18 cellular contexts compared by ENCODE assay signal in the genomic region with DNA sequence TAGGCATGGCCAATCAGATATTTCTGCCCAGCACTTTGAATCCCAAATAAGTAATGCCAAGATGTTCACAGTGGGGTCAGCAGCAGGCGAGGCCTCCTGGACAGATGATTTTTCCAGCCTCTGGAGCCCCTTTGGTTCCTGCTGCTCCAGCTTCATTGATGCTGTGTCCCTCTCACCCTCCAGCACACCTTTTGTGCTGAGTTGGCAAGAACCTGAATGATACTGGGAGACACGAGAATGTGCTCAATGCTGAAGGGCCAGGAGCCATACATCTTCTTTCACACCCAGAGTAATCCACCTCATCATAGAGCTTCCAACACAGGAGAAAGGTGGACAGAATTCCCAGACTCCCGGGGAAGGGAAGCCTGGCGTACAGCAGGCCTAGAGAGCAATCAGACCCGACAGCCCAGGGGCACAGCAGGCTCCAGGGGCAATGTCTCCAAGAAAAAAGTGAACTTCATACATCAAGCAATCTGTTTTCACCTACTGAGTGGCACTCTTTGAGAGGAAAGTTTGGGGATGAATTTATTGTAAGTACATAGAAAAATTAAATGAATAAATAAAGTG. TPM values are rescaled to one million over a fixed set of nuclear protein-coding genes. Genes with fewer than 3 reads are reported as not detected.
A peak's percentile ranks its signal among the peaks of the same experiment; 100 is the strongest.
DNase-seq lines count a peak whose midpoint lies in the region; ATAC-seq, FAIRE-seq and TF ChIP-seq lines count a peak whose summit lies in the region.
"Had no signal": no experiment of that assay in that cellular context is flagged by ENCODE, and none has a peak within 500 bp of the region (broad histone marks: within the 10 kb centered on the region; RNA-seq: fewer than 3 reads in every experiment).

No MANE protein-coding gene starts in this region.

- POLR2A ChIA-PET in HepG2 (lab: Yijun Ruan, JAX), result no interaction called here

- no TSS peak for BruUV-seq in HepG2 (replicated peaks; lab: Mats Ljungman, UMichigan)

- H3K9me3 Mint-ChIP-seq in neural progenitor cell, result no peaks in the 10 kb centered on the region
- H3K9me3 Mint-ChIP-seq: CD8-positive, alpha-beta T cell; HFFc6 had no signal

- CTCF ChIA-PET in HepG2 (lab: Yijun Ruan, JAX; ENCODE audit: low intra/inter-chr PET ratio, low total read pairs), result no interaction called here

- TF ChIP-seq CTCF in HepG2 (CRISPR knock-in tag; IDR thresholded peaks at IDR 0.05) (no peak), right lobe of liver (IDR thresholded peaks at IDR 0.05) (no peak), coronary artery (IDR thresholded peaks at IDR 0.05) (no peak), neural progenitor cell (IDR thresholded peaks at IDR 0.05) (no peak)

- ATAC-seq in HepG2 (no peak), right lobe of liver (no peak), HG03571 (IDR thresholded peaks at IDR 0.05; ENCODE audit: unreplicated experiment) (no peak), HG02885 (IDR thresholded peaks at IDR 0.05; ENCODE audit: poor library complexity, unreplicated experiment) (no peak)
- ATAC-seq: CD8-positive, alpha-beta T cell had no signal

- no peak for DNase-seq in HepG2 (ENCODE audit: low spot score)
- DNase-seq in right lobe of liver, result no peak
- DNase-seq in coronary artery (ENCODE audit: low spot score), result peak; percentile 56
- DNase-seq in neural progenitor cell (ENCODE audit: low spot score), result no peak
- no peak for DNase-seq in GM12892 (ENCODE audit: insufficient read length)
- DNase-seq: 8988T, Calu3, DMS79 treated with DMSO at 0.1 percent for 48 hours, GF-D8, HCEC 1CT, HFFc6, KBM-7 had no signal

- H3K9me3 ChIP-seq in HepG2 (ENCODE audit: low read length) (no peaks in the 10 kb centered on the region), right lobe of liver (no peaks in the 10 kb centered on the region), neural progenitor cell (ENCODE audit: low read depth) (no peaks in the 10 kb centered on the region)
- H3K9me3 ChIP-seq: BLaER1 treated with 17β-estradiol and CSF1 and Interleukin-3, amounts not matched to agents 10 nM and 100 nM had no signal

- H3K36me3 ChIP-seq in HepG2 (replicated peaks in 1 of 2; ENCODE audit: control insufficient read depth in 1 of 2, insufficient read depth in 2 of 2, low read length in 2 of 2), result no peaks in the 10 kb centered on the region
- no peaks in the 10 kb centered on the region for H3K36me3 ChIP-seq in right lobe of liver
- no peaks in the 10 kb centered on the region for H3K36me3 ChIP-seq in neural progenitor cell
- H3K36me3 ChIP-seq: BLaER1 treated with 17β-estradiol and CSF1 and Interleukin-3, amounts not matched to agents 10 nM and 100 nM had no signal

- no peaks in the 10 kb centered on the region for H4K20me1 ChIP-seq in HepG2 (ENCODE audit: insufficient read depth, low read length)
- H4K20me1 ChIP-seq in neural progenitor cell (ENCODE audit: low read depth), result no peaks in the 10 kb centered on the region

- no peak for TF ChIP-seq POLR2A in HepG2 (IDR thresholded peaks at IDR 0.05; ENCODE audit: insufficient read depth in 1 of 2, low read depth in 2 of 2, low read length in 2 of 2)
- TF ChIP-seq POLR2A in right lobe of liver (IDR thresholded peaks at IDR 0.05), result no peak
- no peak for TF ChIP-seq POLR2A in GM12892 (IDR thresholded peaks at IDR 0.05; ENCODE audit: low read depth, low read length)

- H3K4me1 Mint-ChIP-seq in neural progenitor cell, result peaks cover 32% of the 10 kb centered on the region

- no peak overlapping the region for H3K27ac ChIP-seq in HepG2 (ENCODE audit: extremely low read length, insufficient read depth, low read length)
- no peak overlapping the region for H3K27ac ChIP-seq in right lobe of liver
- H3K27ac ChIP-seq in coronary artery, result no peak overlapping the region
- H3K27ac ChIP-seq in neural progenitor cell, result no peak overlapping the region
- H3K27ac ChIP-seq: BLaER1 treated with 17β-estradiol and CSF1 and Interleukin-3, amounts not matched to agents 10 nM and 100 nM had no signal

- no peak overlapping the region for H3K9ac ChIP-seq in HepG2 (ENCODE audit: insufficient read depth, low read depth, low read length)
- no peak overlapping the region for H3K9ac ChIP-seq in neural progenitor cell
- H3K9ac ChIP-seq: BLaER1 treated with 17β-estradiol and CSF1 and Interleukin-3, amounts not matched to agents 10 nM and 100 nM had no signal

- TF ChIP-seq EP300 in HepG2 (IDR thresholded peaks at IDR 0.05; ENCODE audit: low read depth in 2 of 2, low read length in 2 of 2) (no peak), HepG2 (CRISPR knock-in tag; IDR thresholded peaks at IDR 0.05; ENCODE audit: borderline replicate concordance) (no peak)

- H3K27me3 Mint-ChIP-seq in neural progenitor cell (ENCODE audit: insufficient read depth, low read depth), result peaks cover 9% of the 10 kb centered on the region
- H3K27me3 Mint-ChIP-seq: B cell had no signal

- H3K4me3 ChIP-seq in HepG2 (replicated peaks in 1 of 3; ENCODE audit: insufficient read depth in 1 of 3, low read depth in 2 of 3, low read length in 3 of 3) (no peak overlapping the region), right lobe of liver (no peak overlapping the region), coronary artery (no peak overlapping the region), neural progenitor cell (no peak overlapping the region)
- H3K4me3 ChIP-seq: BLaER1 treated with 17β-estradiol and CSF1 and Interleukin-3, amounts not matched to agents 10 nM and 100 nM had no signal

- H3K4me1 ChIP-seq in HepG2 (ENCODE audit: insufficient read depth, low read length), result peaks cover 34% of the 10 kb centered on the region
- H3K4me1 ChIP-seq in right lobe of liver, result peaks cover 0 to 10% (median 3%) of the 10 kb centered on the region in 4 donors
- H3K4me1 ChIP-seq in neural progenitor cell, result peaks cover 13% of the 10 kb centered on the region

- H3K27ac Mint-ChIP-seq in neural progenitor cell, result no peak overlapping the region
- H3K27ac Mint-ChIP-seq: B cell; CD8-positive, alpha-beta T cell; HFFc6 had no signal

- no peaks in the 10 kb centered on the region for H3F3A ChIP-seq in neural progenitor cell (ENCODE audit: low read depth)

- in situ Hi-C loops in HepG2 (cut with HindIII; ENCODE audit: extremely low pct_ligation_motif_present, low pct_unique_long_range_greater_than_20kb), result loop anchor here (5.0 kb wide), 1 partner anchor 106 kb away; no protein-coding TSS in a partner anchor

- FAIRE-seq in HepG2 (lab: Jason Lieb, UNC) (no peak), GM12892 (lab: Jason Lieb, UNC) (no peak)
- FAIRE-seq: H54 had no signal

- TF ChIP-seq RAD21 in HepG2 (CRISPR knock-in tag; IDR thresholded peaks at IDR 0.05), result no peak

- H2AFZ ChIP-seq in HepG2 (ENCODE audit: low read length) (no peak overlapping the region), neural progenitor cell (replicated peaks) (peak overlapping the region; percentile 50)

- WGBS in HepG2 (ENCODE audit: low lambda C conversion rate), result 63% methylated on average over 5 of the region's 5 CpGs
- WGBS in right lobe of liver (ENCODE audit: insufficient coverage, low coverage, low lambda C conversion rate, missing lambda C conversion rate), result 96% methylated on average over 3 of the region's 5 CpGs

- no peak overlapping the region for H3K4me3 Mint-ChIP-seq in neural progenitor cell
- H3K4me3 Mint-ChIP-seq: B cell; CD8-positive, alpha-beta T cell; HFFc6 had no signal

- intact Hi-C loops in HepG2 (cut with micrococcal nuclease; ENCODE audit: unreplicated experiment) (no loop called here), right lobe of liver (cut with DNase I) (no loop called here)

- H3K79me2 ChIP-seq in HepG2 (ENCODE audit: insufficient read depth, low read length) (no peaks in the 10 kb centered on the region), neural progenitor cell (ENCODE audit: low read depth) (no peaks in the 10 kb centered on the region)

- H3K27me3 ChIP-seq in HepG2 (ENCODE audit: control insufficient read depth in 1 of 2, insufficient read depth in 2 of 2, low read length in 2 of 2) (0 out of 5 replicates have a peak, but pooled peaks cover 0 to 6% of the 10 kb centered on the region in 2 experiments), right lobe of liver (no peaks in the 10 kb centered on the region), neural progenitor cell (peaks cover 3% of the 10 kb centered on the region)

- H3K4me2 ChIP-seq in HepG2 (ENCODE audit: low read depth, low read length) (no peak overlapping the region), neural progenitor cell (no peak overlapping the region)
- H3K4me2 ChIP-seq: BLaER1 treated with 17β-estradiol and CSF1 and Interleukin-3, amounts not matched to agents 10 nM and 100 nM had no signal

- no peaks in the 10 kb centered on the region for H3K36me3 Mint-ChIP-seq in neural progenitor cell
- H3K36me3 Mint-ChIP-seq: CD8-positive, alpha-beta T cell had no signal

RNA-seq across cellular contexts. Expression of a gene that starts 6.7 kb away (rescaled TPM):
- total RNA-seq in HepG2 (2016; rRNA removed; fragmentation: Illumina TruSeq; extraction: Trizol) (0.14 and 0.33 TPM in 2 replicates), right lobe of liver (10 to 100 TPM in 1 of 6 experiments, 1 to 10 TPM in 5; 1.5 to 11.5 (median 4.7) TPM), neural progenitor cell (ENCODE audit: low replicate concordance) (5.4 and 9.7 TPM in 2 replicates)
- not detected in 2 replicates for total RNA-seq in HepG2 (2016; cell fraction: cytosol; rRNA removed; fragmentation: Illumina TruSeq; extraction: Trizol; ENCODE audit: low read depth)
- total RNA-seq in HepG2 (2016; cell fraction: insoluble cytoplasmic fraction; rRNA removed; fragmentation: Illumina TruSeq; extraction: Trizol), result 0.09 TPM in 1 of 2 replicates, not detected in the other
- not detected in 2 replicates for total RNA-seq in HepG2 (2016; cell fraction: membrane; rRNA removed; fragmentation: Illumina TruSeq; extraction: Trizol)
- total RNA-seq in HepG2 (2016; cell fraction: nucleus; rRNA removed; fragmentation: Illumina TruSeq; extraction: Trizol), result not detected in 2 replicates
- 0.63 and 1.3 TPM in 2 replicates for polyA plus RNA-seq in HepG2 (2011; rRNA removed)
- 0.43 and 1.0 TPM in 2 replicates for polyA plus RNA-seq in HepG2 (2011; cell fraction: cytosol; rRNA removed)
- polyA plus RNA-seq in HepG2 (2011; cell fraction: nucleus; rRNA removed), result 1.5 and 4.0 TPM in 2 replicates
- polyA plus RNA-seq in HepG2 (2012), result 1.0 and 1.1 TPM in 2 replicates
- polyA plus RNA-seq in HepG2 (2016; cell fraction: cytosol; fragmentation: Illumina TruSeq; extraction: Trizol; ENCODE audit: low read depth), result not detected in 2 replicates
- 0.14 TPM in 1 of 2 replicates, not detected in the other for polyA plus RNA-seq in HepG2 (2016; cell fraction: insoluble cytoplasmic fraction; fragmentation: Illumina TruSeq; extraction: Trizol; ENCODE audit: low read depth)
- not detected in 2 replicates for polyA plus RNA-seq in HepG2 (2016; cell fraction: membrane; fragmentation: Illumina TruSeq; extraction: Trizol; ENCODE audit: low read depth)
- polyA plus RNA-seq in HepG2 (2016; cell fraction: nucleus; fragmentation: Illumina TruSeq; extraction: Trizol; ENCODE audit: insufficient read depth, low read depth), result 0.13 and 0.64 TPM in 2 replicates
- polyA minus RNA-seq in HepG2 (2011; rRNA and poly(A)+ RNA removed; ENCODE audit: low replicate concordance), result 0.74 and 9.0 TPM in 2 replicates
- polyA minus RNA-seq in HepG2 (2011; cell fraction: cytosol; rRNA and poly(A)+ RNA removed), result 0.69 and 0.97 TPM in 2 replicates
- 1.5 and 2.6 TPM in 2 replicates for polyA minus RNA-seq in HepG2 (2011; cell fraction: nucleus; rRNA and poly(A)+ RNA removed)
- polyA plus RNA-seq in GM12892 (2012; ENCODE audit: missing spikeins), result 8.3 TPM

RNA-seq across cellular contexts. Expression of a gene that starts 40.6 kb away (rescaled TPM):
- total RNA-seq in HepG2 (2016; rRNA removed; fragmentation: Illumina TruSeq; extraction: Trizol) (100 and 114 TPM in 2 replicates), right lobe of liver (100 to 1,000 TPM in 4 of 6 experiments, 10 to 100 TPM in 2; 84.2 to 186 (median 126) TPM), neural progenitor cell (ENCODE audit: low replicate concordance) (114 and 210 TPM in 2 replicates)
- total RNA-seq in HepG2 (2016; cell fraction: cytosol; rRNA removed; fragmentation: Illumina TruSeq; extraction: Trizol; ENCODE audit: low read depth), result 117 and 120 TPM in 2 replicates
- 104 and 128 TPM in 2 replicates for total RNA-seq in HepG2 (2016; cell fraction: insoluble cytoplasmic fraction; rRNA removed; fragmentation: Illumina TruSeq; extraction: Trizol)
- 188 and 189 TPM in 2 replicates for total RNA-seq in HepG2 (2016; cell fraction: membrane; rRNA removed; fragmentation: Illumina TruSeq; extraction: Trizol)
- total RNA-seq in HepG2 (2016; cell fraction: nucleus; rRNA removed; fragmentation: Illumina TruSeq; extraction: Trizol), result 45.9 and 47.2 TPM in 2 replicates
- 60.7 and 83.0 TPM in 2 replicates for polyA plus RNA-seq in HepG2 (2011; rRNA removed)
- polyA plus RNA-seq in HepG2 (2011; cell fraction: cytosol; rRNA removed), result 47.8 and 57.9 TPM in 2 replicates
- polyA plus RNA-seq in HepG2 (2011; cell fraction: nucleus; rRNA removed), result 10.1 and 17.2 TPM in 2 replicates
- 66.7 and 86.2 TPM in 2 replicates for polyA plus RNA-seq in HepG2 (2012)
- polyA plus RNA-seq in HepG2 (2016; cell fraction: cytosol; fragmentation: Illumina TruSeq; extraction: Trizol; ENCODE audit: low read depth), result 136 and 156 TPM in 2 replicates
- 144 and 157 TPM in 2 replicates for polyA plus RNA-seq in HepG2 (2016; cell fraction: insoluble cytoplasmic fraction; fragmentation: Illumina TruSeq; extraction: Trizol; ENCODE audit: low read depth)
- 185 and 196 TPM in 2 replicates for polyA plus RNA-seq in HepG2 (2016; cell fraction: membrane; fragmentation: Illumina TruSeq; extraction: Trizol; ENCODE audit: low read depth)
- 78.4 and 88.1 TPM in 2 replicates for polyA plus RNA-seq in HepG2 (2016; cell fraction: nucleus; fragmentation: Illumina TruSeq; extraction: Trizol; ENCODE audit: insufficient read depth, low read depth)
- 5.8 and 12.6 TPM in 2 replicates for polyA minus RNA-seq in HepG2 (2011; rRNA and poly(A)+ RNA removed; ENCODE audit: low replicate concordance)
- polyA minus RNA-seq in HepG2 (2011; cell fraction: cytosol; rRNA and poly(A)+ RNA removed), result 13.1 and 13.5 TPM in 2 replicates
- polyA minus RNA-seq in HepG2 (2011; cell fraction: nucleus; rRNA and poly(A)+ RNA removed), result 11.3 and 13.7 TPM in 2 replicates
- 151 TPM for polyA plus RNA-seq in GM12892 (2012; ENCODE audit: missing spikeins)

RNA-seq across cellular contexts. Expression of a gene that starts 42.8 kb away (rescaled TPM):
- 29.3 and 58.2 TPM in 2 replicates for total RNA-seq in HepG2 (2016; rRNA removed; fragmentation: Illumina TruSeq; extraction: Trizol)
- total RNA-seq in HepG2 (2016; cell fraction: cytosol; rRNA removed; fragmentation: Illumina TruSeq; extraction: Trizol; ENCODE audit: low read depth), result 12.4 and 14.5 TPM in 2 replicates
- total RNA-seq in HepG2 (2016; cell fraction: insoluble cytoplasmic fraction; rRNA removed; fragmentation: Illumina TruSeq; extraction: Trizol), result 28.7 and 54.5 TPM in 2 replicates
- total RNA-seq in HepG2 (2016; cell fraction: membrane; rRNA removed; fragmentation: Illumina TruSeq; extraction: Trizol), result 20.0 and 22.0 TPM in 2 replicates
- total RNA-seq in HepG2 (2016; cell fraction: nucleus; rRNA removed; fragmentation: Illumina TruSeq; extraction: Trizol), result 37.1 and 41.6 TPM in 2 replicates
- 60.1 and 63.5 TPM in 2 replicates for polyA plus RNA-seq in HepG2 (2011; rRNA removed)
- 48.1 and 49.3 TPM in 2 replicates for polyA plus RNA-seq in HepG2 (2011; cell fraction: cytosol; rRNA removed)
- 116 and 118 TPM in 2 replicates for polyA plus RNA-seq in HepG2 (2011; cell fraction: nucleus; rRNA removed)
- polyA plus RNA-seq in HepG2 (2012), result 46.7 and 52.1 TPM in 2 replicates
- 14.2 and 16.4 TPM in 2 replicates for polyA plus RNA-seq in HepG2 (2016; cell fraction: cytosol; fragmentation: Illumina TruSeq; extraction: Trizol; ENCODE audit: low read depth)
- polyA plus RNA-seq in HepG2 (2016; cell fraction: insoluble cytoplasmic fraction; fragmentation: Illumina TruSeq; extraction: Trizol; ENCODE audit: low read depth), result 117 and 119 TPM in 2 replicates
- 22.7 and 27.4 TPM in 2 replicates for polyA plus RNA-seq in HepG2 (2016; cell fraction: membrane; fragmentation: Illumina TruSeq; extraction: Trizol; ENCODE audit: low read depth)
- polyA plus RNA-seq in HepG2 (2016; cell fraction: nucleus; fragmentation: Illumina TruSeq; extraction: Trizol; ENCODE audit: insufficient read depth, low read depth), result 118 and 124 TPM in 2 replicates
- 89.7 and 117 TPM in 2 replicates for polyA minus RNA-seq in HepG2 (2011; rRNA and poly(A)+ RNA removed; ENCODE audit: low replicate concordance)
- 36.7 and 43.3 TPM in 2 replicates for polyA minus RNA-seq in HepG2 (2011; cell fraction: cytosol; rRNA and poly(A)+ RNA removed)
- 56.4 and 70.6 TPM in 2 replicates for polyA minus RNA-seq in HepG2 (2011; cell fraction: nucleus; rRNA and poly(A)+ RNA removed)
- 10 to 100 TPM; 40.7 to 71.1 (median 59.8) TPM for total RNA-seq in right lobe of liver
- 24.0 and 31.3 TPM in 2 replicates for total RNA-seq in neural progenitor cell (ENCODE audit: low replicate concordance)
- 70.6 TPM for polyA plus RNA-seq in GM12892 (2012; ENCODE audit: missing spikeins)
